ENCODE assay signal across 27 cellular contexts in the genomic region with DNA sequence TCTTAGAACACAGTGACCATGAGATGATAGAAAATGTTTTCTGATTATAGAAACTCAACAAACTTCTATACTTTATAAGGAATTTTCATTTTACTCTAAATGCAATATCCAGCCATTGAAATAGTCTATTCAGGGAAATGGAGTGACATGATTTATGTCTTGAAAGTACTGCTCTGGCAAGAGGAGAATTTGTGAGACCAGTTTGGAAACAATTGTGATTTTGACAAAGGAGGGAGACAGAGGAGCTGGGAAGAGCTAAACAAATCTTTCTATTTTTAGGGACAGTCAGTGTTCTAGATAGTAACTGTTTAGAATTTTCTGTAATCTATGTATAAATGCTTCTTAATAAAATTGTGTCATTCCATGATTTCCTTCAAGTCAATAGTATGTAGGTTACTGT.
"Had no signal": no experiment of that assay in that cellular context is flagged by ENCODE, and none has a peak within 500 bp of the region (broad histone marks: within the 10 kb centered on the region; RNA-seq: fewer than 3 reads in every experiment).

No MANE protein-coding gene starts in this region.

- DNase-seq: activated B cell treated with CpG ODN at 0.5 μM for 24 hours; activated CD4-positive, alpha-beta T cell treated with anti-CD3 and anti-CD28 coated beads for 1 hour; activated CD4-positive, alpha-beta T cell treated with anti-CD3 and anti-CD28 coated beads, Interleukin-2, amount 10 ng/mL, durations not matched to agents 24 days and 14 days; activated CD4-positive, alpha-beta T cell treated with anti-CD3 and anti-CD28 coated beads, Interleukin-2, amount 50 U/mL, for 48 hours; activated CD8-positive, alpha-beta memory T cell treated with anti-CD3 and anti-CD28 coated beads, Interleukin-2, amount 10 ng/mL, durations not matched to agents 7 days and 5 days; activated effector memory CD4-positive, alpha-beta T cell treated with Interleukin-2 at 50 U/mL for 16 hours; activated naive CD4-positive, alpha-beta T cell; activated T-cell treated with anti-CD3 and anti-CD28 coated beads, Interleukin-2, amount 50 U/mL, for 24 hours; amniotic stem cell; body of pancreas; Karpas-422; MM.1S; NCI-H1105 treated with DMSO at 0.1 percent for 48 hours; NCI-H1436 treated with DMSO at 0.1 percent for 48 hours; NCI-H187; NCI-H2081 treated with DMSO at 0.1 percent for 48 hours; NCI-H446; NCI-H524; NCI-H748 treated with DMSO at 0.1 percent for 48 hours; OCI-M1; RPMI8226; T-helper 17 cell; T-helper 9 cell had no signal

- H3K4me3 ChIP-seq: ascending aorta, body of pancreas, SK-N-MC had no signal

- H3K4me1 ChIP-seq: ascending aorta, body of pancreas had no signal

- H3K36me3 ChIP-seq: ascending aorta had no signal

- H3K27me3 ChIP-seq: ascending aorta, body of pancreas had no signal

- H3K27ac ChIP-seq: ascending aorta, body of pancreas, SK-N-MC had no signal

- ATAC-seq: activated CD8-positive, alpha-beta memory T cell treated with anti-CD3 and anti-CD28 coated beads, Interleukin-2, amount 10 ng/mL, durations not matched to agents 7 days and 5 days; body of pancreas; Panc1; Right ventricle myocardium inferior; T-helper 17 cell had no signal

- H3K9me3 ChIP-seq: ascending aorta, body of pancreas had no signal
